9 cellular contexts compared by ENCODE assay signal in the genomic region with DNA sequence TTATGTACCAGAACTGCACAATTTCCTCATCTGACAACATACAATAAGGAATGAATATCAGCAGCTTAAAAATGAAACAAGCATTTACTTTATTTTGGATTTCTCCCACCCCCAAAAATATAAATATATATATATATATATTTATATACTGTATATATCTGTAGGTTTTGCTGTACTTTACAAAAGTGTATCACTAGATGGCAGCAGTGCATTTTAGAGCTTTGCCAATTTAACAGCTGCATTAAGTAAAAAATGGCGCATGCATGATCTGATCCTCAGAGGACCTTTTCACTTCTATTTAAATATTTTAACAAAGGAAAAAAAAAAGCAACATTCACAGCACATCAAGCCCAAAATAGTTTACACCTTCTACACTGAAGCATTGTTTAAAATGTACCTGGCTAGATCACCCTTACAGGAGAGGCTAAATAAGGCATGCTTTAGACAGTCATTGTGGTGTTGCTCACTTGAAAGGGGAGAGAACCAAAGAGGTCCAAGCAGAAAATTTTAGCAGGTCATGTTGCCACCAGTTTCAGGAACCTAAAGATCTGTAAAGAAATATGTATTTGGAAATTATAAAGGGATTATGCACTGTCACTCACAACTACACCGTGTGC.
DNase-seq lines count a peak whose midpoint lies in the region; ATAC-seq and TF ChIP-seq lines count a peak whose summit lies in the region.
"Had no signal": no experiment of that assay in that cellular context is flagged by ENCODE, and none has a peak within 500 bp of the region (broad histone marks: within the 10 kb centered on the region; RNA-seq: fewer than 3 reads in every experiment).

No MANE protein-coding gene starts in this region.

- POLR2A ChIA-PET in PC-3 (lab: Charles Lee; ENCODE audit: unreplicated experiment): no interaction called here

- peaks cover 28% of the 10 kb centered on the region for H3K4me1 ChIP-seq in PC-3 (ENCODE audit: insufficient read depth, low read length)

- ATAC-seq in PC-3 (peak; percentile 44; the same call in 1 of the 2 replicates), GM18870 (IDR thresholded peaks at IDR 0.05; ENCODE audit: unreplicated experiment) (no peak)

- H3K27ac Mint-ChIP-seq in activated naive CD8-positive, alpha-beta T cell treated with anti-CD3 and anti-CD28 coated beads for 36 hours: no peak overlapping the region
- H3K27ac Mint-ChIP-seq: T-cell had no signal

- no peak overlapping the region for H3K9ac ChIP-seq in PC-3 (ENCODE audit: low read length)

- no peak overlapping the region for H3K4me3 ChIP-seq in PC-3 (ENCODE audit: low read length)

- H3K4me2 ChIP-seq in PC-3 (ENCODE audit: low read length): no peak overlapping the region

- no TSS peak for BruUV-seq in PC-3 (replicated peaks; lab: Mats Ljungman, UMichigan)

- DNase-seq in DMS153 (lab: John Stamatoyannopoulos, UW): peak; percentile 13
- DNase-seq in Kasumi-1 (lab: John Stamatoyannopoulos, UW): peak; percentile 59 to 74
- peak; percentile 79 for DNase-seq in PC-3
- peak; percentile 86 for DNase-seq in dermis blood vessel endothelial cell
- peak; percentile 27 for DNase-seq in mucosa of gallbladder (ENCODE audit: low spot score)
- DNase-seq in activated naive CD8-positive, alpha-beta T cell treated with anti-CD3 and anti-CD28 coated beads for 36 hours: no peak
- DNase-seq in stimulated activated CD8-positive, alpha-beta memory T cell treated with anti-CD3 and anti-CD28 coated beads, Interleukin-4, amount 100 ng/mL, for 48 hours: no peak

- H3K9me2 ChIP-seq in PC-3 (replicated peaks; ENCODE audit: low read length): no peaks in the 10 kb centered on the region

- no peaks in the 10 kb centered on the region for H3F3A ChIP-seq in PC-3 (ENCODE audit: low read length, unreplicated experiment)

- H4K20me1 ChIP-seq in PC-3 (ENCODE audit: low read length): peaks cover 16% of the 10 kb centered on the region

- H3K36me3 ChIP-seq in PC-3 (ENCODE audit: low read depth, low read length): peaks cover 37% of the 10 kb centered on the region

- no peaks in the 10 kb centered on the region for H3K27me3 Mint-ChIP-seq in activated naive CD8-positive, alpha-beta T cell treated with anti-CD3 and anti-CD28 coated beads for 36 hours
- H3K27me3 Mint-ChIP-seq: T-cell had no signal

- H3K9me3 ChIP-seq in PC-3 (ENCODE audit: low read length): no peaks in the 10 kb centered on the region

- intact Hi-C loops in PC-3 (cut with micrococcal nuclease): loop anchor here (1.0 to 5.0 kb wide), 3 partner anchors 42 to 140 kb away; no protein-coding TSS in a partner anchor

- no peak overlapping the region for H2AFZ ChIP-seq in PC-3 (ENCODE audit: low read length)

- CTCF ChIA-PET in PC-3 (lab: Charles Lee): interaction anchor here (0.6 to 2.6 kb wide), 4 partner anchors 21 to 198 kb away, joined by 3 to 26 read pairs (median 10); no protein-coding TSS in a partner anchor

- H3K4me3 Mint-ChIP-seq in activated naive CD8-positive, alpha-beta T cell treated with anti-CD3 and anti-CD28 coated beads for 36 hours: no peak overlapping the region
- H3K4me3 Mint-ChIP-seq: T-cell had no signal

- H3K4me1 Mint-ChIP-seq in activated naive CD8-positive, alpha-beta T cell treated with anti-CD3 and anti-CD28 coated beads for 36 hours: peaks cover 3% of the 10 kb centered on the region
- H3K4me1 Mint-ChIP-seq: T-cell had no signal

- peaks cover 8% of the 10 kb centered on the region for H3K36me3 Mint-ChIP-seq in activated naive CD8-positive, alpha-beta T cell treated with anti-CD3 and anti-CD28 coated beads for 36 hours

- H3K9me3 Mint-ChIP-seq in activated naive CD8-positive, alpha-beta T cell treated with anti-CD3 and anti-CD28 coated beads for 36 hours: no peaks in the 10 kb centered on the region
- H3K9me3 Mint-ChIP-seq: T-cell had no signal

- no peaks in the 10 kb centered on the region for H3K27me3 ChIP-seq in PC-3 (ENCODE audit: low read length)

- H3K27ac ChIP-seq in PC-3 (ENCODE audit: low read length): no peak overlapping the region

- H3K79me2 ChIP-seq in PC-3 (ENCODE audit: low read length): no peaks in the 10 kb centered on the region

- TF ChIP-seq CTCF in PC-3 (conservative IDR thresholded peaks at IDR 0.05; ENCODE audit: low read depth, low read length): peak; percentile 54

Comparison
In these comparisons a context has a peak if more than half of its experiments do, and no peak if none do; other contexts are left out.
1. DNase-seq: peak in DMS153 (single experiment), Kasumi-1 (2 of 2), PC-3 (single experiment), dermis blood vessel endothelial cell (single experiment) and mucosa of gallbladder (single experiment); none in activated naive CD8-positive, alpha-beta T cell treated with anti-CD3 and anti-CD28 coated beads for 36 hours (single experiment) and stimulated activated CD8-positive, alpha-beta memory T cell treated with anti-CD3 and anti-CD28 coated beads, Interleukin-4, amount 100 ng/mL, for 48 hours (single experiment).